9 cellular contexts compared by ENCODE assay signal in the genomic region with DNA sequence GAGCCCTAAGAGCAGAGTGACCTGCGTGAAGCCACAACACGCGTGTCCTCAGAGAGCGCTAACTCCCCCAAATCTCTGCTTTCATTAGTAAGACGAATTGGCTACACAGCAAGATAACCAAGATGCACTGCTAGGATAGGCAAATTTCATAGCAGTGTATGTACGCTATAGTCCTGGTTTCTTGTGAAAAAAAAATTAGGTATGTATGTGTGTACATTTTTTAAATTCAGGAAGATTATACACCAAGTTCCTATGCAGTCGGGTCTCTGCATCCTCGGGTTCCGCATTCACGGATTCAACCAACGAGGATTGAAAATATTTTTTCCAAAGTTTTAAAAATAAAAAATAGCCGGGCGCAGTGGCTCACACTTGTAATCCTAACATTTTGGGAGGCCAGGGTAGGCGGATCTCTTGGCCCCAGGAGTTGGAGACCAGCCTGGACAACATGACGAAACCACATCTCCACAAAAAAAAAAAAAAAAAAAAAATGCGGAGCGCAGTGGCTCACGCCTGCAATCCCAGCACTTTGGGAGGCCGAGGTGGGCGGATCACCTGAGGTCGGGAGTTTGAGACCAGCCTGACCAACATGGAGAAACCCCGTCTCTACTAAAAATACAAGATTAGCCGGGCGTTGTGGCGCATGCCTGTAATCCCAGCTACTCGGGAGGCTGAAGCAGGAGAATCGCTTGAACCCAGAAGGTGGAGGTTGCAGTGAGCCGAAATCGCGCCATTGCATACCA. TPM values are rescaled to one million over a fixed set of nuclear protein-coding genes. Genes with fewer than 3 reads are reported as not detected.
DNase-seq lines count a peak whose midpoint lies in the region; ATAC-seq and TF ChIP-seq lines count a peak whose summit lies in the region.
"Not testable (repeated sequence)": the region's sequence is repeated elsewhere in the genome, so short reads cannot be mapped to it uniquely, and the experiment has no call there.
"Had no signal": no experiment of that assay in that cellular context is flagged by ENCODE, and none has a peak within 500 bp of the region (broad histone marks: within the 10 kb centered on the region; RNA-seq: fewer than 3 reads in every experiment).

No MANE protein-coding gene starts in this region.

- not testable (repeated sequence) for TF ChIP-seq CTCF in AG09309 (IDR thresholded peaks at IDR 0.05; ENCODE audit: control insufficient read depth, insufficient read depth, low read depth, low read length, missing control alignments); activated CD8-positive, alpha-beta T cell treated with anti-CD3 and anti-CD28 coated beads for 36 hours (IDR thresholded peaks at IDR 0.05); chondrocyte (IDR thresholded peaks at IDR 0.05); cardiac muscle cell (IDR thresholded peaks at IDR 0.05; ENCODE audit: low read depth, low read length); mucosa of descending colon (IDR thresholded peaks at IDR 0.05)

- H3K27me3 ChIP-seq in cardiac muscle cell; skeletal muscle tissue (ENCODE audit: control insufficient read depth in 3 of 3, insufficient read depth in 3 of 3, low read length in 3 of 3): not testable (repeated sequence)

- H3K9me3 Mint-ChIP-seq in activated CD8-positive, alpha-beta T cell treated with anti-CD3 and anti-CD28 coated beads for 36 hours; chondrocyte (ENCODE audit: low read depth): not testable (repeated sequence)

- H3K36me3 ChIP-seq in cardiac muscle cell; mucosa of descending colon (ENCODE audit: low read depth); skeletal muscle tissue (ENCODE audit: control insufficient read depth in 3 of 3, insufficient read depth in 3 of 3, low read length in 3 of 3): not testable (repeated sequence)

- DNase-seq in AG09309 (ENCODE audit: low read depth) (peak; percentile 24), NCI-H2227 (lab: John Stamatoyannopoulos, UW; ENCODE audit: unreplicated experiment) (peak; percentile 45), cardiac muscle cell (ENCODE audit: low read depth in 1 of 2, low spot score in 1 of 2) (peak in 1 of 2 donors; percentile 77), mucosa of descending colon (peak in 1 of 3 donors; percentile 38)
- DNase-seq in activated CD8-positive, alpha-beta T cell treated with anti-CD3 and anti-CD28 coated beads for 36 hours; chondrocyte (ENCODE audit: low spot score): not testable (repeated sequence)

- H3K27ac Mint-ChIP-seq in activated CD8-positive, alpha-beta T cell treated with anti-CD3 and anti-CD28 coated beads for 36 hours = peak overlapping the region; percentile 79
- H3K27ac Mint-ChIP-seq in chondrocyte (ENCODE audit: unreplicated experiment) = peak overlapping the region; percentile 85

- H3K4me3 ChIP-seq in AG09309 (ENCODE audit: control insufficient read depth, low read depth, low read length) (peak overlapping the region; percentile 90), cardiac muscle cell (peak overlapping the region; percentile 63), mucosa of descending colon (peak overlapping the region; percentile 75), skeletal muscle tissue (ENCODE audit: low read length in 3 of 3) (peak overlapping the region; percentile 75 to 86 (median 82))

- H3K9ac ChIP-seq in skeletal muscle tissue (ENCODE audit: low read depth in 1 of 3, low read length in 3 of 3) = peak overlapping the region; percentile 61 to 92 (median 83)

- peak overlapping the region; percentile 88 for H3K4me3 Mint-ChIP-seq in activated CD8-positive, alpha-beta T cell treated with anti-CD3 and anti-CD28 coated beads for 36 hours
- peak overlapping the region; percentile 86 for H3K4me3 Mint-ChIP-seq in chondrocyte (ENCODE audit: unreplicated experiment)

- not testable (repeated sequence) for H3K27me3 Mint-ChIP-seq in activated CD8-positive, alpha-beta T cell treated with anti-CD3 and anti-CD28 coated beads for 36 hours; chondrocyte (ENCODE audit: low read depth)

- intact Hi-C loops in activated CD8-positive, alpha-beta T cell treated with anti-CD3 and anti-CD28 coated beads for 36 hours (cut with micrococcal nuclease); mucosa of descending colon (cut with DNase I, micrococcal nuclease): not testable (repeated sequence)

- H3K27ac ChIP-seq in cardiac muscle cell = not testable (repeated sequence)
- H3K27ac ChIP-seq in skeletal muscle tissue (ENCODE audit: low read depth, low read length) = peak overlapping the region; percentile 90

- H3K4me1 ChIP-seq in cardiac muscle cell (ENCODE audit: low read depth) (peaks cover 26% of the 10 kb centered on the region), skeletal muscle tissue (ENCODE audit: control insufficient read depth in 3 of 3, insufficient read depth in 3 of 3, low read length in 3 of 3) (peaks cover 18 to 19% (median 19%) of the 10 kb centered on the region in 3 donors)
- H3K4me1 ChIP-seq in mucosa of descending colon (ENCODE audit: low read depth) = not testable (repeated sequence)

- not testable (repeated sequence) for H3K9me3 ChIP-seq in cardiac muscle cell (ENCODE audit: low read depth); mucosa of descending colon; skeletal muscle tissue (ENCODE audit: control insufficient read depth in 3 of 3, low read length in 3 of 3)

- not testable (repeated sequence) for H3K36me3 Mint-ChIP-seq in activated CD8-positive, alpha-beta T cell treated with anti-CD3 and anti-CD28 coated beads for 36 hours (ENCODE audit: low read depth); chondrocyte (ENCODE audit: low read depth)

- peak; percentile 36 for ATAC-seq in GM19395 (IDR thresholded peaks at IDR 0.05; ENCODE audit: unreplicated experiment)
- ATAC-seq in activated CD8-positive, alpha-beta T cell treated with anti-CD3 and anti-CD28 coated beads for 36 hours; mucosa of descending colon: not testable (repeated sequence)

- peaks cover 25% of the 10 kb centered on the region for H3K4me1 Mint-ChIP-seq in activated CD8-positive, alpha-beta T cell treated with anti-CD3 and anti-CD28 coated beads for 36 hours (ENCODE audit: low read depth)
- H3K4me1 Mint-ChIP-seq in chondrocyte (ENCODE audit: low read depth) = peaks cover 20% of the 10 kb centered on the region

- POLR2A ChIA-PET in activated CD8-positive, alpha-beta T cell treated with anti-CD3 and anti-CD28 coated beads for 36 hours (lab: Charles Lee) = interaction anchor here (1.9 to 3.4 kb wide), 2 partner anchors 41 to 226 kb away, joined by 7 to 17 read pairs; partner anchors contain the start of genes AGBL3 and CYREN

- CTCF ChIA-PET in activated CD8-positive, alpha-beta T cell treated with anti-CD3 and anti-CD28 coated beads for 36 hours (lab: Charles Lee) = interaction anchor here (1.0 to 2.4 kb wide), 3 partner anchors 41 to 69 kb away, joined by 3 to 10 read pairs (median 4); partner anchors contain the start of gene CYREN

RNA-seq across cellular contexts. Expression of gene WDR91, which starts 0.8 kb away (rescaled TPM):
- 10 to 100 TPM; 12.9 to 13.1 TPM for total RNA-seq in activated CD8-positive, alpha-beta T cell treated with anti-CD3 and anti-CD28 coated beads for 36 hours
- 9.5 to 16.1 TPM (median 10.6 TPM) in 3 replicates for total RNA-seq in chondrocyte
- total RNA-seq in cardiac muscle cell = 16.2 and 16.7 TPM in 2 replicates
- 13.3 and 13.6 TPM in 2 replicates for polyA plus RNA-seq in cardiac muscle cell
- 10 to 100 TPM in 2 of 3 donors, 1 to 10 TPM in 1; 6.4 to 15.4 (median 10.1) TPM for total RNA-seq in mucosa of descending colon
- total RNA-seq in skeletal muscle tissue = 6.8 TPM

RNA-seq across cellular contexts. Expression of gene STRA8, which starts 21.5 kb away (rescaled TPM):
- total RNA-seq in activated CD8-positive, alpha-beta T cell treated with anti-CD3 and anti-CD28 coated beads for 36 hours = not detected
- total RNA-seq in chondrocyte (not detected in 3 replicates), cardiac muscle cell (not detected in 2 replicates), mucosa of descending colon (not detected), skeletal muscle tissue (not detected)
- not detected in 2 replicates for polyA plus RNA-seq in cardiac muscle cell
- total RNA-seq: T-helper 2 cell treated with Interferon-gamma antibody and Interleukin-4, amounts not matched to agents 100 ng/mL and 5 ng/mL, for 36 hours had no signal

RNA-seq across cellular contexts. Expression of gene CYREN, which starts 41.6 kb away (rescaled TPM):
- 10 to 100 TPM; 32.5 to 35.4 TPM for total RNA-seq in activated CD8-positive, alpha-beta T cell treated with anti-CD3 and anti-CD28 coated beads for 36 hours
- total RNA-seq in chondrocyte = 26.4 to 33.7 TPM (median 30.2 TPM) in 3 replicates
- total RNA-seq in cardiac muscle cell = 45.9 and 68.9 TPM in 2 replicates
- polyA plus RNA-seq in cardiac muscle cell = 35.5 and 43.3 TPM in 2 replicates
- total RNA-seq in mucosa of descending colon = 10 to 100 TPM; 34.4 to 42.0 (median 41.2) TPM
- total RNA-seq in skeletal muscle tissue = 20.4 TPM
